ENCODE assay signal across 8 cellular contexts in the genomic region with DNA sequence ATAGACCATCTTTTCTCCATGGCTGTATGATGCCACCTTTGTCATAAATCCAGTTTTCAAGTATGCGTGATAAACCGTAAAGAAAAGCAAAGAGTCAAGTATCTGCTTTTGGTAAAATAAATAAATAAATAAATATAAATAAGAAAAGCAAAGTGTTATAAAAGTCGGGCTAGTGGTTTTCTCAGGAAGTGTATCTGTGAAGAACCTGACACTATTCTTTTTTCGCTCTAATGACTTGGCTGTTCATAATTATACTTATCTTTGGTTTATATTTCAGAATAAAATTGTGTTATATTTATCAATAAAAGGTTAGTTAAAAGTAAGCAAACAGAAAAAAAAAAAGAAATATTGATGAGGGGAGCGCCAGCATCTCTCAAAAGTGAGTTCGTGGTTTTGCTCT. TPM values are rescaled to one million over a fixed set of nuclear protein-coding genes. Genes with fewer than 3 reads are reported as not detected.
A peak's percentile ranks its signal among the peaks of the same experiment; 100 is the strongest.
DNase-seq lines count a peak whose midpoint lies in the region; ATAC-seq and TF ChIP-seq lines count a peak whose summit lies in the region.

No MANE protein-coding gene starts in this region.

- H3K36me3 ChIP-seq in Karpas-422 (ENCODE audit: insufficient read depth, low read length), result peaks cover 17% of the 10 kb centered on the region
- peaks cover 0 to 8% (median 0%) of the 10 kb centered on the region in 3 experiments for H3K36me3 ChIP-seq in naive thymus-derived CD4-positive, alpha-beta T cell (ENCODE audit: control insufficient read depth in 2 of 3, insufficient read depth in 3 of 3, low read length in 3 of 3)

- H3K9me3 Mint-ChIP-seq in naive thymus-derived CD4-positive, alpha-beta T cell, result peaks cover 7 to 77% (median 38%) of the 10 kb centered on the region in 11 donors

- H3K9me2 ChIP-seq in Karpas-422 (replicated peaks; ENCODE audit: insufficient read depth, low read length), result no peaks in the 10 kb centered on the region

- DNase-seq in AG04450 (ENCODE audit: low read depth, low spot score) (no peak), Karpas-422 (no peak), coronary artery (ENCODE audit: low spot score) (no peak), NCI-H526 treated with DMSO at 0.1 percent for 48 hours (lab: John Stamatoyannopoulos, UW) (no peak), Kasumi-1 (lab: John Stamatoyannopoulos, UW) (no peak), inferior parietal cortex (ENCODE audit: extremely low spot score) (no peak)
- DNase-seq in naive thymus-derived CD4-positive, alpha-beta T cell, result no peak
- no peak for DNase-seq in effector CD4-positive, alpha-beta T cell

- peaks cover 9 to 20% (median 12%) of the 10 kb centered on the region in 7 donors for H3K4me1 Mint-ChIP-seq in naive thymus-derived CD4-positive, alpha-beta T cell

- H3K27me3 ChIP-seq in AG04450 (ENCODE audit: control insufficient read depth, insufficient read depth, low read length), result no peaks in the 10 kb centered on the region
- no peaks in the 10 kb centered on the region for H3K27me3 ChIP-seq in Karpas-422 (ENCODE audit: low read length)
- H3K27me3 ChIP-seq in naive thymus-derived CD4-positive, alpha-beta T cell (ENCODE audit: control insufficient read depth in 2 of 2, insufficient read depth in 2 of 2, low read length in 2 of 2), result no peaks in the 10 kb centered on the region

- no peak for TF ChIP-seq CTCF in AG04450 (IDR thresholded peaks at IDR 0.05; ENCODE audit: low read depth, low read length)
- no peak for TF ChIP-seq CTCF in coronary artery (IDR thresholded peaks at IDR 0.05)

- peaks cover 19 to 60% (median 43%) of the 10 kb centered on the region in 5 donors for H3K36me3 Mint-ChIP-seq in naive thymus-derived CD4-positive, alpha-beta T cell

- no peaks in the 10 kb centered on the region for H4K20me1 ChIP-seq in Karpas-422 (ENCODE audit: insufficient read depth, low read depth, low read length)

- H3K9ac ChIP-seq in Karpas-422 (ENCODE audit: low read length), result peak overlapping the region; percentile 89

- H3K79me2 ChIP-seq in Karpas-422 (ENCODE audit: low read length), result peaks cover 16% of the 10 kb centered on the region

- H3K4me2 ChIP-seq in Karpas-422 (ENCODE audit: low read depth, low read length, poor library complexity, severe bottlenecking), result peak overlapping the region; percentile 92

- intact Hi-C loops in naive thymus-derived CD4-positive, alpha-beta T cell (cut with micrococcal nuclease), result loop anchor here (1.0 kb wide), 4 partner anchors 23 to 59 kb away; a partner anchor contains a TSS

- H3K27me3 Mint-ChIP-seq in naive thymus-derived CD4-positive, alpha-beta T cell, result no peaks in the 10 kb centered on the region

- H3K4me3 ChIP-seq in AG04450 (ENCODE audit: low read depth, low read length), result peak overlapping the region; percentile 82
- H3K4me3 ChIP-seq in Karpas-422 (ENCODE audit: low read length), result peak overlapping the region; percentile 93
- peak overlapping the region; percentile 77 for H3K4me3 ChIP-seq in coronary artery
- peak overlapping the region; percentile 70 for H3K4me3 ChIP-seq in naive thymus-derived CD4-positive, alpha-beta T cell (ENCODE audit: low read length)

- H3K4me3 Mint-ChIP-seq in naive thymus-derived CD4-positive, alpha-beta T cell, result peak overlapping the region; percentile 76 to 93 (median 91)

- H3K9me3 ChIP-seq in AG04450 (ENCODE audit: control insufficient read depth, insufficient read depth, low read length), result peaks cover 37% of the 10 kb centered on the region
- peaks cover 39% of the 10 kb centered on the region for H3K9me3 ChIP-seq in Karpas-422 (ENCODE audit: low read length)
- peaks cover 0 to 29% (median 8%) of the 10 kb centered on the region in 3 experiments for H3K9me3 ChIP-seq in naive thymus-derived CD4-positive, alpha-beta T cell (ENCODE audit: control insufficient read depth in 2 of 3, low read length in 3 of 3)

- peak overlapping the region; percentile 44 to 91 (median 72) for H3K27ac Mint-ChIP-seq in naive thymus-derived CD4-positive, alpha-beta T cell

- peaks cover 15% of the 10 kb centered on the region for H3K4me1 ChIP-seq in Karpas-422 (ENCODE audit: low read length)
- H3K4me1 ChIP-seq in naive thymus-derived CD4-positive, alpha-beta T cell (ENCODE audit: control insufficient read depth in 2 of 2, insufficient read depth in 2 of 2, low read length in 2 of 2), result no peaks in the 10 kb centered on the region

- peak overlapping the region; percentile 39 for H3K27ac ChIP-seq in AG04450 (ENCODE audit: low read depth, low read length)
- H3K27ac ChIP-seq in Karpas-422 (ENCODE audit: low read length), result peak overlapping the region; percentile 49; the same call in 1 of the 2 replicates
- peak overlapping the region; percentile 67 to 85 for H3K27ac ChIP-seq in coronary artery
- H3K27ac ChIP-seq in naive thymus-derived CD4-positive, alpha-beta T cell (ENCODE audit: low read depth, low read length), result peak overlapping the region; percentile 68

- no peak for ATAC-seq in naive thymus-derived CD4-positive, alpha-beta T cell

- peak overlapping the region; percentile 98; the same call in 1 of the 2 replicates for H2AFZ ChIP-seq in Karpas-422 (ENCODE audit: low read length)

- CTCF ChIA-PET in AG04450 (lab: Charles Lee), result interaction anchor here (1.0 kb wide), 2 partner anchors 9 to 24 kb away, joined by 3 to 4 read pairs; no protein-coding TSS in a partner anchor
- CTCF ChIA-PET in naive thymus-derived CD4-positive, alpha-beta T cell (lab: Charles Lee), result no interaction called here

- POLR2A ChIA-PET in AG04450 (lab: Yijun Ruan, JAX), result interaction anchor here (1.8 kb wide), 2 partner anchors 10 to 58 kb away, joined by 4 to 12 read pairs; a partner anchor contains a TSS
- POLR2A ChIA-PET in naive thymus-derived CD4-positive, alpha-beta T cell (lab: Charles Lee), result interaction anchor here (0.6 to 2.4 kb wide), 3 partner anchors 24 to 1838 kb away, joined by 3 to 20 read pairs (median 6); a partner anchor contains a TSS

RNA-seq across cellular contexts. Expression of a gene that starts 0.6 kb away (rescaled TPM):
- polyA plus RNA-seq in AG04450 (2011; rRNA removed), result 8.3 and 11.1 TPM in 2 replicates
- 12.1 and 12.5 TPM in 2 replicates for polyA minus RNA-seq in AG04450 (2011; rRNA and poly(A)+ RNA removed)
- total RNA-seq in Karpas-422 (2014; rRNA removed; shearing (Covaris generic); ENCODE audit: low replicate concordance), result 5.2 and 9.1 TPM in 2 replicates
- 10 to 100 TPM in 2 of 5 experiments, 1 to 10 TPM in 3; 5.2 to 14.1 (median 8.6) TPM for total RNA-seq in naive thymus-derived CD4-positive, alpha-beta T cell
- 1 to 10 TPM; 8.1 to 8.8 TPM for polyA plus RNA-seq in naive thymus-derived CD4-positive, alpha-beta T cell

RNA-seq across cellular contexts. Expression of a gene that starts 23.5 kb away (rescaled TPM):
- 2.3 and 3.2 TPM in 2 replicates for polyA plus RNA-seq in AG04450 (2011; rRNA removed)
- 1.7 and 4.0 TPM in 2 replicates for polyA minus RNA-seq in AG04450 (2011; rRNA and poly(A)+ RNA removed)
- total RNA-seq in Karpas-422 (2014; rRNA removed; shearing (Covaris generic); ENCODE audit: low replicate concordance), result 3.4 and 8.5 TPM in 2 replicates
- total RNA-seq in naive thymus-derived CD4-positive, alpha-beta T cell, result 1 to 10 TPM; 1.3 to 6.6 (median 3.7) TPM
- polyA plus RNA-seq in naive thymus-derived CD4-positive, alpha-beta T cell, result 1 to 10 TPM; 2.5 to 3.6 TPM

RNA-seq across cellular contexts. Expression of a gene that starts 30.9 kb away (rescaled TPM):
- 1.8 and 3.1 TPM in 2 replicates for polyA plus RNA-seq in AG04450 (2011; rRNA removed)
- 1.0 and 1.4 TPM in 2 replicates for polyA minus RNA-seq in AG04450 (2011; rRNA and poly(A)+ RNA removed)
- total RNA-seq in Karpas-422 (2014; rRNA removed; shearing (Covaris generic); ENCODE audit: low replicate concordance), result 13.5 and 14.5 TPM in 2 replicates
- 1 to 10 TPM; 2.7 to 4.3 (median 3.4) TPM for total RNA-seq in naive thymus-derived CD4-positive, alpha-beta T cell
- 1 to 10 TPM; 4.1 to 7.8 TPM for polyA plus RNA-seq in naive thymus-derived CD4-positive, alpha-beta T cell

RNA-seq across cellular contexts. Expression of a gene that starts 57.7 kb away (rescaled TPM):
- 4.4 and 5.9 TPM in 2 replicates for polyA plus RNA-seq in AG04450 (2011; rRNA removed)
- polyA minus RNA-seq in AG04450 (2011; rRNA and poly(A)+ RNA removed), result 5.9 and 6.1 TPM in 2 replicates
- total RNA-seq in Karpas-422 (2014; rRNA removed; shearing (Covaris generic); ENCODE audit: low replicate concordance), result 11.1 and 12.9 TPM in 2 replicates
- total RNA-seq in naive thymus-derived CD4-positive, alpha-beta T cell, result 1 to 10 TPM; 2.2 to 8.3 (median 5.3) TPM
- polyA plus RNA-seq in naive thymus-derived CD4-positive, alpha-beta T cell, result 1 to 10 TPM; 3.0 to 3.6 TPM
